ENCODE assay signal across 19 cellular contexts in the genomic region with DNA sequence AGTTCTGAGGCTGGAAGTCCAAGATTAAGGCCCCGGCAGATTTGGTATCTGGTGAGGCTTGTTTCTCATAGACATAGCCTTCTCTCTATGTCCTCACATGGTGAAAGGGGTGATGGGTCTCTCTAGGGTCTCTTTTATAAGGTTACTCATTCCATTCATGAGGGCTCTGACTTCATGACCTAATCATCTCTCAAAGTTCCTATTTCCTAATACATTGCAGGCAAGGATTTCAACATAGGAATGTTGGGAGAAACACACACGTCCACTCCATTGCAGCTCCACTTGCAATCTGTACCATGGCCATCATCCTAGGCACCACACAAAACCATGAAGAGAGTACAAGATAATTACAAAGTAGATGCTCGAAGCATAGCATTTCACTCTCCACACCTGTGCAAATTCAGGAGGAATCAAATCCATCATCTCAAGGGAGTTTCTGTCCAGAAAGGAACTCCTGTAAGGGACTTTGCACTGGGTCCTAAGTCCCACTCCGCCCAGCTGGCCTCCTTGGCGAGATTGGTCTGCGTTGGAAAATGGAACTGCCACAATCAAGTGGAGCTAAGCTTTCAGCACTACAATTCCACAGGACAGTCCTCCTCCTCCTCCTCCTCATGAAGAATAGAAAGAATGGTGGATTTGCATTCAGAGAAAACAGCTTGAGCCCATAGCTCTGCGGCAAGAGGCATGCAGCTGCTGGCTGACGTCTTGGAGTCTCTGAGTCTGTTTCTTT. TPM values are rescaled to one million over a fixed set of nuclear protein-coding genes. Genes with fewer than 3 reads are reported as not detected.
DNase-seq lines count a peak whose midpoint lies in the region; ATAC-seq and TF ChIP-seq lines count a peak whose summit lies in the region.
"Had no signal": no experiment of that assay in that cellular context is flagged by ENCODE, and none has a peak within 500 bp of the region (broad histone marks: within the 10 kb centered on the region; RNA-seq: fewer than 3 reads in every experiment).

No MANE protein-coding gene starts in this region.

- POLR2A ChIA-PET in PC-9 (lab: Charles Lee; ENCODE audit: unreplicated experiment) = interaction anchor here (0.6 kb wide), 1 partner anchor 52 kb away, joined by 5 read pairs; no protein-coding TSS in a partner anchor

- no peak overlapping the region for H2AFZ ChIP-seq in GM23248
- no peak overlapping the region for H2AFZ ChIP-seq in PC-9

- no peak for TF ChIP-seq EP300 in gastroesophageal sphincter (IDR thresholded peaks at IDR 0.05)

- H3K27ac ChIP-seq in GM23248 = no peak overlapping the region
- H3K27ac ChIP-seq in PC-9 = no peak overlapping the region
- H3K27ac ChIP-seq in gastroesophageal sphincter = peak overlapping the region in 3 of 4 donors; percentile 53 to 62 (median 60)
- H3K27ac ChIP-seq: brain microvascular endothelial cell, dorsolateral prefrontal cortex, prostate gland, VCaP had no signal

- TF ChIP-seq POLR2A in gastroesophageal sphincter (IDR thresholded peaks at IDR 0.05) = no peak

- no peaks in the 10 kb centered on the region for H3K79me2 ChIP-seq in GM23248 (ENCODE audit: insufficient read depth)
- H3K79me2 ChIP-seq in PC-9 (ENCODE audit: low read depth) = no peaks in the 10 kb centered on the region

- BruUV-seq in PC-9 (replicated peaks; lab: Mats Ljungman, UMichigan) = no TSS peak

- H3K4me1 ChIP-seq in GM23248 (ENCODE audit: insufficient read depth) = no peaks in the 10 kb centered on the region
- H3K4me1 ChIP-seq in PC-9 (replicated peaks; ENCODE audit: insufficient read depth) = peaks cover 9% of the 10 kb centered on the region
- peaks cover 0 to 6% (median 0%) of the 10 kb centered on the region in 3 donors for H3K4me1 ChIP-seq in gastroesophageal sphincter
- H3K4me1 ChIP-seq: prostate gland had no signal

- in situ Hi-C loops in GM23248 (cut with MboI) = no loop called here

- H4K20me1 ChIP-seq in GM23248 (ENCODE audit: insufficient read depth) (no peaks in the 10 kb centered on the region), PC-9 (ENCODE audit: insufficient read depth) (no peaks in the 10 kb centered on the region)

- ATAC-seq in gastroesophageal sphincter = peak; percentile 79
- no peak for ATAC-seq in HG02840 (IDR thresholded peaks at IDR 0.05; ENCODE audit: low FRiP score, unreplicated experiment)
- ATAC-seq: stimulated activated naive CD8-positive, alpha-beta T cell treated with anti-CD3 and anti-CD28 coated beads, Interleukin-15, amount 100 ng/mL, for 72 hours had no signal

- no peaks in the 10 kb centered on the region for H3K9me3 ChIP-seq in GM23248 (ENCODE audit: low read depth)
- H3K9me3 ChIP-seq in PC-9 (ENCODE audit: insufficient read depth, low read depth) = no peaks in the 10 kb centered on the region; the same call in 1 of the 2 replicates
- no peaks in the 10 kb centered on the region for H3K9me3 ChIP-seq in gastroesophageal sphincter
- H3K9me3 ChIP-seq: prostate gland had no signal

- H3K4me2 ChIP-seq in GM23248 (ENCODE audit: unreplicated experiment) (no peak overlapping the region), PC-9 (peak overlapping the region; percentile 52)

- H3K36me3 ChIP-seq in GM23248 (ENCODE audit: low read depth) = no peaks in the 10 kb centered on the region
- no peaks in the 10 kb centered on the region for H3K36me3 ChIP-seq in PC-9 (ENCODE audit: low read depth)
- H3K36me3 ChIP-seq in gastroesophageal sphincter = no peaks in the 10 kb centered on the region
- H3K36me3 ChIP-seq: brain microvascular endothelial cell, prostate gland had no signal

- no peaks in the 10 kb centered on the region for H3F3A ChIP-seq in GM23248 (ENCODE audit: insufficient read depth)
- no peaks in the 10 kb centered on the region; the same call in 1 of the 2 replicates for H3F3A ChIP-seq in PC-9 (ENCODE audit: insufficient read depth, low read depth)

- CTCF ChIA-PET in PC-9 (lab: Charles Lee) = no interaction called here

- no peak overlapping the region for H3K9ac ChIP-seq in GM23248

- intact Hi-C loops in PC-9 (cut with micrococcal nuclease; ENCODE audit: unreplicated experiment) = no loop called here

- 41 to 46% methylated on average over 8 of the region's 8 CpGs for WGBS in GM23248 (ENCODE audit: low coverage in 1 of 2, low lambda C conversion rate in 2 of 2, missing lambda C conversion rate in 2 of 2), 2 experiments
- 0 to 57% methylated on average over 1 to 8 of the region's 8 CpGs for WGBS in gastroesophageal sphincter (ENCODE audit: low coverage in 1 of 2), 2 donors

- H3K27me3 ChIP-seq in GM23248 (replicated peaks; ENCODE audit: insufficient read depth) = peaks cover 12% of the 10 kb centered on the region
- H3K27me3 ChIP-seq in PC-9 (ENCODE audit: insufficient read depth, low read depth) = peaks cover 18% of the 10 kb centered on the region; the same call in 1 of the 2 replicates
- peaks cover 50% of the 10 kb centered on the region for H3K27me3 ChIP-seq in gastroesophageal sphincter

- peak; percentile 13 for DNase-seq in GM23248
- peak in 1 of 2 experiments; percentile 69 for DNase-seq in PC-9
- DNase-seq in renal cortical epithelial cell (ENCODE audit: low read depth) = peak; percentile 55
- no peak for DNase-seq in T-helper 1 cell
- no peak for DNase-seq in activated gamma-delta T cell treated with Interleukin-2 at 50 U/mL for 16 hours
- DNase-seq in putamen (ENCODE audit: low spot score) = no peak
- DNase-seq: activated CD4-positive, alpha-beta memory T cell treated with anti-CD3 and anti-CD28 coated beads for 36 hours; activated T-cell treated with anti-CD3 and anti-CD28 coated beads, Interleukin-2, amount 50 U/mL, for 1 hour; brain microvascular endothelial cell; dorsolateral prefrontal cortex; NCI-H1694 treated with DMSO at 0.1 percent for 48 hours; NCI-H446; SHP77 treated with DMSO at 0.1 percent for 48 hours; stimulated activated naive CD8-positive, alpha-beta T cell treated with anti-CD3 and anti-CD28 coated beads, Interleukin-15, amount 100 ng/mL, for 72 hours had no signal

- no peaks in the 10 kb centered on the region for H3K9me2 ChIP-seq in GM23248 (ENCODE audit: insufficient read depth)
- H3K9me2 ChIP-seq in PC-9 (ENCODE audit: insufficient read depth) = no peaks in the 10 kb centered on the region

- no peak overlapping the region for H3K4me3 ChIP-seq in GM23248
- no peak overlapping the region for H3K4me3 ChIP-seq in PC-9
- H3K4me3 ChIP-seq in gastroesophageal sphincter = no peak overlapping the region
- H3K4me3 ChIP-seq: dorsolateral prefrontal cortex, prostate gland had no signal

- no peak for TF ChIP-seq CTCF in PC-9 (conservative IDR thresholded peaks at IDR 0.05)
- no peak for TF ChIP-seq CTCF in gastroesophageal sphincter (IDR thresholded peaks at IDR 0.05)

RNA-seq across cellular contexts. Expression of a gene that starts 8.8 kb away (rescaled TPM):
- not detected in 2 replicates for total RNA-seq in GM23248 (2014; rRNA removed; shearing (Covaris generic))
- not detected in 2 replicates for polyA plus RNA-seq in GM23248 (2016; fragmentation: Nextera tagmentation; extraction: Ambion mirVana)
- not detected in 2 replicates for total RNA-seq in PC-9 (2021)
- total RNA-seq in gastroesophageal sphincter = not detected
- total RNA-seq in renal cortical epithelial cell = 2.7 TPM in 1 of 2 replicates, not detected in the other
- total RNA-seq: activated CD4-positive, alpha-beta memory T cell treated with anti-CD3 and anti-CD28 coated beads for 36 hours; HT1080 had no signal

Comparison
In these comparisons a context has a peak if more than half of its experiments do, and no peak if none do; other contexts are left out.
1. DNase-seq: peak in GM23248 (single experiment) and renal cortical epithelial cell (single experiment); none in T-helper 1 cell (0 of 5), activated gamma-delta T cell treated with Interleukin-2 at 50 U/mL for 16 hours (single experiment) and putamen (single experiment).
2. H3K27ac ChIP-seq: peak in gastroesophageal sphincter (3 of 4); none in GM23248 (single experiment) and PC-9 (single experiment).